In the genomic region with DNA sequence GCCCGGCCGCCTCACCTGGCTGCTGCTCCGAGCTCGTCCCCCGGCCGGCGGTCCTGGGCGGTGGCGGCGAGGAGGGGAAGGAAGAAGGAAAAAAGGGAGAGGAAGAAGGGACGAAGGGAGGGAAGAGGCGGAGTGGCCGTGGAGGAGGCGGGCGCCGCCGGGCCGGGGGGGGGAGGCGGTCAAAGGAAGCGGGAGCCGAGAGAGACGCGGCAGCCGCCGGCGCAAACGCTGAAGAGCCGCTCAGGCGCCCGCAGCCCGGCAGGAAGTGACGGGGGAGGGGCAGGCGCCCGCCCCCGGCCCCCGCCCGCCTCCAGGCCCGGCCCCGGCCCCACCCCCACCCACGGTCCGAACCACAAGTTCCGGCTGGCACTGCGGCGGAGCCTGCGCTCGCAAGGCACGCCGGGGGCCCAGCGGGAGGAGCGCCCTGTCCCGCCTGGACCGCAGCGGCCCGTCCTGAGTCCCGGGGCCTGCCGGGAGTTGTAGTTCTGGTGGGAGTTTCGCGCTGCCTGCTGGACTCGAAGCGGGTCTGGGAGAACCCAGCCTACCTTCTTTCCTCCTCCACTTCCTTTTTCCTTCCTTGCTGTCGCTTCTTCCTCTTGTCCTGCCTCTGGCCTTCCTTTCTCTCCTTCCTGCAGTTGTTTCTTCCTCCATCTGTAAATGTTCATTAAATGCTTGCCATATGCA, we compare ENCODE assay signal across 8 cellular contexts. TPM values are rescaled to one million over a fixed set of nuclear protein-coding genes. Genes with fewer than 3 reads are reported as not detected.
DNase-seq lines count a peak whose midpoint lies in the region; ATAC-seq, FAIRE-seq and TF ChIP-seq lines count a peak whose summit lies in the region.

A gene with protein sequence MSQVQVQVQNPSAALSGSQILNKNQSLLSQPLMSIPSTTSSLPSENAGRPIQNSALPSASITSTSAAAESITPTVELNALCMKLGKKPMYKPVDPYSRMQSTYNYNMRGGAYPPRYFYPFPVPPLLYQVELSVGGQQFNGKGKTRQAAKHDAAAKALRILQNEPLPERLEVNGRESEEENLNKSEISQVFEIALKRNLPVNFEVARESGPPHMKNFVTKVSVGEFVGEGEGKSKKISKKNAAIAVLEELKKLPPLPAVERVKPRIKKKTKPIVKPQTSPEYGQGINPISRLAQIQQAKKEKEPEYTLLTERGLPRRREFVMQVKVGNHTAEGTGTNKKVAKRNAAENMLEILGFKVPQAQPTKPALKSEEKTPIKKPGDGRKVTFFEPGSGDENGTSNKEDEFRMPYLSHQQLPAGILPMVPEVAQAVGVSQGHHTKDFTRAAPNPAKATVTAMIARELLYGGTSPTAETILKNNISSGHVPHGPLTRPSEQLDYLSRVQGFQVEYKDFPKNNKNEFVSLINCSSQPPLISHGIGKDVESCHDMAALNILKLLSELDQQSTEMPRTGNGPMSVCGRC (minus strand): TSS at position 234 of the 684 bp plus-strand sequence. CDS start 22,133 bp downstream, outside the sequence.

- H3K4me3 ChIP-seq in ascending aorta: peak within 1 kb of the TSS; percentile 92 to 97
- peak within 1 kb of the TSS; percentile 89 for H3K4me3 ChIP-seq in right cardiac atrium (ENCODE audit: low read length)

- H3K9me3 Mint-ChIP-seq in T-helper 2 cell treated with Interferon-gamma antibody and Interleukin-4, amounts not matched to agents 5 μg/mL and 100 μg/mL, for 36 hours: no peaks in the 10 kb centered on the region

- H3K27me3 ChIP-seq in ascending aorta (no peaks in the 10 kb centered on the region), right cardiac atrium (ENCODE audit: control insufficient read depth, insufficient read depth) (no peaks in the 10 kb centered on the region)

- intact Hi-C loops in ascending aorta (cut with DNase I) (loop anchor here (1.0 to 2.0 kb wide), 4 partner anchors 21 to 90 kb away; a partner anchor contains a TSS), right cardiac atrium (cut with DNase I) (no loop called here)

- ATAC-seq in GM18505 (IDR thresholded peaks at IDR 0.05; ENCODE audit: unreplicated experiment): peak; percentile 90
- peak; percentile 87 for ATAC-seq in HG02970 (IDR thresholded peaks at IDR 0.05; ENCODE audit: low FRiP score, unreplicated experiment)
- peak; percentile 99 to 100 for ATAC-seq in right cardiac atrium

- no peaks in the 10 kb centered on the region for H3K9me3 ChIP-seq in ascending aorta
- no peaks in the 10 kb centered on the region for H3K9me3 ChIP-seq in right cardiac atrium (ENCODE audit: control insufficient read depth, low read length)

- TF ChIP-seq POLR2A in GM18505 (IDR thresholded peaks at IDR 0.05; ENCODE audit: borderline replicate concordance, extremely low read depth, insufficient read depth, insufficient read length): peak; percentile 81

- under 1% methylated on average over 61 of the region's 61 CpGs for WGBS in right cardiac atrium

- peak; percentile 96 for DNase-seq in NCI-H2029 (lab: John Stamatoyannopoulos, UW)
- peak; percentile 95 for DNase-seq in T-helper 2 cell treated with Interferon-gamma antibody and Interleukin-4, amounts not matched to agents 5 μg/mL and 100 μg/mL, for 36 hours (ENCODE audit: low spot score)
- peak; percentile 80 to 97 for DNase-seq in ascending aorta (ENCODE audit: low spot score in 2 of 2)
- peak; percentile 96 to 98 (median 98) for DNase-seq in right cardiac atrium
- DNase-seq in pulmonary artery endothelial cell (ENCODE audit: low read depth, low spot score): peak; percentile 81
- peak; percentile 100 for DNase-seq in urothelium cell line (ENCODE audit: low spot score)

- peaks cover 2% of the 10 kb centered on the region for H3K27me3 Mint-ChIP-seq in T-helper 2 cell treated with Interferon-gamma antibody and Interleukin-4, amounts not matched to agents 5 μg/mL and 100 μg/mL, for 36 hours (ENCODE audit: low read depth)

- H3K27ac Mint-ChIP-seq in T-helper 2 cell treated with Interferon-gamma antibody and Interleukin-4, amounts not matched to agents 5 μg/mL and 100 μg/mL, for 36 hours: peak within 1 kb of the TSS; percentile 90

- H3K27ac ChIP-seq in ascending aorta: peak within 1 kb of the TSS; percentile 93 to 98
- peak within 1 kb of the TSS; percentile 86 for H3K27ac ChIP-seq in right cardiac atrium (ENCODE audit: low read length)

- no peaks in the 10 kb centered on the region for H3K36me3 ChIP-seq in ascending aorta

- H3K4me1 Mint-ChIP-seq in T-helper 2 cell treated with Interferon-gamma antibody and Interleukin-4, amounts not matched to agents 5 μg/mL and 100 μg/mL, for 36 hours (ENCODE audit: low read depth): peaks cover 29% of the 10 kb centered on the region

- TF ChIP-seq CTCF in ascending aorta (IDR thresholded peaks at IDR 0.05): no peak

- peaks cover 14% of the 10 kb centered on the region for H3K36me3 Mint-ChIP-seq in T-helper 2 cell treated with Interferon-gamma antibody and Interleukin-4, amounts not matched to agents 5 μg/mL and 100 μg/mL, for 36 hours (ENCODE audit: low read depth)

- peak; percentile 96 for FAIRE-seq in urothelium cell line (lab: Jason Lieb, UNC)

- peak within 1 kb of the TSS; percentile 87 for H3K4me3 Mint-ChIP-seq in T-helper 2 cell treated with Interferon-gamma antibody and Interleukin-4, amounts not matched to agents 5 μg/mL and 100 μg/mL, for 36 hours

- peaks cover 0 to 5% of the 10 kb centered on the region in 2 donors for H3K4me1 ChIP-seq in ascending aorta
- H3K4me1 ChIP-seq in right cardiac atrium (ENCODE audit: control insufficient read depth, insufficient read depth, low read length): no peaks in the 10 kb centered on the region

RNA-seq across cellular contexts. Expression of the gene that starts here (rescaled TPM):
- total RNA-seq in ascending aorta (59.3 TPM), right cardiac atrium (10 to 100 TPM; 53.3 to 65.1 (median 58.8) TPM), pulmonary artery endothelial cell (58.8 and 63.0 TPM in 2 replicates)
- polyA plus RNA-seq in right cardiac atrium: 33.2 TPM

Comparison
In these comparisons a context has a peak if more than half of its experiments do, and no peak if none do; other contexts are left out.
1. Peak in every context shown above with its lines: DNase-seq, ATAC-seq, H3K4me3 ChIP-seq and H3K27ac ChIP-seq.